Comparison of ENCODE assay signal across 11 cellular contexts in genomic region chr5:74394924-74395880, GRCh38.
A peak's percentile ranks its signal among the peaks of the same experiment; 100 is the strongest.
DNase-seq lines count a peak whose midpoint lies in the region; ATAC-seq and TF ChIP-seq lines count a peak whose summit lies in the region.
"Had no signal": no experiment of that assay in that cellular context is flagged by ENCODE, and none has a peak within 500 bp of the region (broad histone marks: within the 10 kb centered on the region; RNA-seq: fewer than 3 reads in every experiment).

No MANE protein-coding gene starts in this region.

- H2AFZ ChIP-seq in OCI-LY7 (ENCODE audit: low read length): no peak overlapping the region

- no peak overlapping the region for H3K4me2 ChIP-seq in OCI-LY7 (ENCODE audit: low read length)

- no peaks in the 10 kb centered on the region for H4K20me1 ChIP-seq in OCI-LY7 (ENCODE audit: insufficient read depth, low read length)

- H3K9me2 ChIP-seq in OCI-LY7 (ENCODE audit: insufficient read depth, low read length): no peaks in the 10 kb centered on the region

- H3K79me2 ChIP-seq in OCI-LY7 (ENCODE audit: insufficient read depth, low read depth, low read length): no peaks in the 10 kb centered on the region

- H3K36me3 ChIP-seq in OCI-LY7 (ENCODE audit: insufficient read depth, low read length) (no peaks in the 10 kb centered on the region), heart right ventricle (no peaks in the 10 kb centered on the region), psoas muscle (ENCODE audit: insufficient read depth in 1 of 2, low read depth in 1 of 2) (no peaks in the 10 kb centered on the region)

- peak; percentile 55 for TF ChIP-seq CTCF in OCI-LY7 (conservative IDR thresholded peaks at IDR 0.05; ENCODE audit: low read length)
- TF ChIP-seq CTCF in heart right ventricle (IDR thresholded peaks at IDR 0.05): peak in 1 of 9 donors; percentile 9
- TF ChIP-seq CTCF in psoas muscle (IDR thresholded peaks at IDR 0.05): no peak

- H3K4me1 ChIP-seq in OCI-LY7 (ENCODE audit: insufficient read depth, low read length, poor library complexity, severe bottlenecking) (peaks cover 39% of the 10 kb centered on the region), heart right ventricle (peaks cover 0 to 15% (median 0%) of the 10 kb centered on the region in 9 donors), psoas muscle (peaks cover 18% of the 10 kb centered on the region)

- CTCF ChIA-PET in OCI-LY7 (lab: Charles Lee; ENCODE audit: unreplicated experiment): no interaction called here

- H3K9me3 ChIP-seq in OCI-LY7 (ENCODE audit: low read length) (no peaks in the 10 kb centered on the region), heart right ventricle (peaks cover 0 to 12% (median 0%) of the 10 kb centered on the region in 11 donors), psoas muscle (no peaks in the 10 kb centered on the region)
- H3K9me3 ChIP-seq: testis had no signal

- no TSS peak for BruUV-seq in OCI-LY7 (replicated peaks; lab: Mats Ljungman, UMichigan)

- peak in 6 of 8 donors; percentile 46 to 82 (median 52) for ATAC-seq in heart right ventricle
- peak in 3 of 4 donors; percentile 64 to 72 (median 66) for ATAC-seq in psoas muscle
- ATAC-seq in HG03378 (IDR thresholded peaks at IDR 0.05; ENCODE audit: unreplicated experiment): no peak

- 86 to 87% methylated on average over 10 of the region's 10 CpGs for WGBS in heart right ventricle, 2 donors
- WGBS in psoas muscle, 3 donors: 82 to 93% (median 86%) methylated on average over 10 of the region's 10 CpGs

- H3K4me3 ChIP-seq in OCI-LY7 (ENCODE audit: low read depth, low read length, poor library complexity, severe bottlenecking): no peak overlapping the region
- H3K4me3 ChIP-seq in heart right ventricle: no peak overlapping the region
- H3K4me3 ChIP-seq in psoas muscle: no peak overlapping the region
- H3K4me3 ChIP-seq: testis had no signal

- intact Hi-C loops in OCI-LY7 (cut with micrococcal nuclease; ENCODE audit: unreplicated experiment): loop anchor here (1.0 to 5.0 kb wide), 2 partner anchors 245 to 493 kb away; partner anchors contain the start of gene ENC1
- intact Hi-C loops in heart right ventricle (cut with DNase I): loop anchor here in 1 of 10 donors (10.0 kb wide), 1 partner anchor 240 kb away; no protein-coding TSS in a partner anchor
- intact Hi-C loops in psoas muscle (cut with DNase I): no loop called here

- H3K27ac ChIP-seq in OCI-LY7 (ENCODE audit: low read depth, low read length, poor library complexity, severe bottlenecking) (no peak overlapping the region), heart right ventricle (no peak overlapping the region), psoas muscle (no peak overlapping the region)
- H3K27ac ChIP-seq: testis had no signal

- DNase-seq in NCI-H146 (lab: John Stamatoyannopoulos, UW) (peak; percentile 13), NCI-H146 treated with DMSO at 0.1 percent for 48 hours (lab: John Stamatoyannopoulos, UW; ENCODE audit: unreplicated experiment) (no peak), OCI-LY7 (ENCODE audit: low spot score) (peak; percentile 39), heart right ventricle (no peak), psoas muscle (peak in 1 of 2 donors; percentile 61), KG1 (lab: John Stamatoyannopoulos, UW) (no peak)
- no peak for DNase-seq in activated T-cell treated with anti-CD3 and anti-CD28 coated beads, Interleukin-2, amount 50 U/mL, for 48 hours
- DNase-seq: activated CD4-positive, alpha-beta T cell treated with anti-CD3 and anti-CD28 coated beads, Interleukin-2, amount 10 ng/mL, durations not matched to agents 24 days and 14 days; stimulated activated CD4-positive, alpha-beta T cell treated with anti-CD3 and anti-CD28 coated beads, Interleukin-4, amount 100 ng/mL, for 1 hour; testis had no signal

- POLR2A ChIA-PET in OCI-LY7 (lab: Charles Lee): interaction anchor here (0.5 to 0.8 kb wide), 3 partner anchors 9 to 453 kb away, joined by 3 to 4 read pairs (median 3); no protein-coding TSS in a partner anchor

- H3K27me3 ChIP-seq in heart right ventricle (no peaks in the 10 kb centered on the region), psoas muscle (ENCODE audit: insufficient read depth in 3 of 3, low read length in 2 of 3) (no peaks in the 10 kb centered on the region)
- H3K27me3 ChIP-seq: testis had no signal

Comparison
In these comparisons a context has a peak if more than half of its experiments do, and no peak if none do; other contexts are left out.
1. DNase-seq: peak in NCI-H146 (single experiment) and OCI-LY7 (single experiment); none in NCI-H146 treated with DMSO at 0.1 percent for 48 hours (single experiment), heart right ventricle (0 of 2), KG1 (single experiment) and activated T-cell treated with anti-CD3 and anti-CD28 coated beads, Interleukin-2, amount 50 U/mL, for 48 hours (0 of 2).